14 cellular contexts compared by ENCODE assay signal in genomic region chr5:151040211-151040747, GRCh38. TPM values are rescaled to one million over a fixed set of nuclear protein-coding genes. Genes with fewer than 3 reads are reported as not detected.
DNase-seq lines count a peak whose midpoint lies in the region; ATAC-seq, FAIRE-seq and TF ChIP-seq lines count a peak whose summit lies in the region.
"Had no signal": no experiment of that assay in that cellular context is flagged by ENCODE, and none has a peak within 500 bp of the region (broad histone marks: within the 10 kb centered on the region; RNA-seq: fewer than 3 reads in every experiment).

No MANE protein-coding gene starts in this region.

- peaks cover 31% of the 10 kb centered on the region for H3K36me3 Mint-ChIP-seq in astrocyte (ENCODE audit: low read depth, unreplicated experiment)

- 61 to 67% methylated on average over 8 of the region's 8 CpGs for WGBS in heart right ventricle, 2 donors

- H3K27ac ChIP-seq in astrocyte (ENCODE audit: low read depth, low read length) (no peak overlapping the region), heart right ventricle (peak overlapping the region in 9 of 10 donors; percentile 0 to 80 (median 18)), gastrocnemius medialis (peak overlapping the region; percentile 88 to 98 (median 95))
- H3K27ac ChIP-seq: BLaER1 treated with 17β-estradiol and CSF1 and Interleukin-3, amounts not matched to agents 10 nM and 100 nM; SK-N-MC had no signal

- H3K4me1 Mint-ChIP-seq in astrocyte (ENCODE audit: low read depth, unreplicated experiment), result peaks cover 19% of the 10 kb centered on the region

- H4K20me1 ChIP-seq in astrocyte (ENCODE audit: insufficient read depth, low read length), result peaks cover 14% of the 10 kb centered on the region

- TF ChIP-seq POLR2A in gastrocnemius medialis (IDR thresholded peaks at IDR 0.05), result peak; percentile 45 to 47

- H3K9me3 Mint-ChIP-seq in astrocyte (ENCODE audit: unreplicated experiment), result no peaks in the 10 kb centered on the region
- H3K9me3 Mint-ChIP-seq: activated CD4-positive, alpha-beta memory T cell treated with anti-CD3 and anti-CD28 coated beads, Interleukin-2, amount 10 ng/mL, durations not matched to agents 7 days and 5 days; IgD-negative memory B cell had no signal

- in situ Hi-C loops in gastrocnemius medialis (cut with MboI; ENCODE audit: low sequenced_read_pairs in 4 of 4), result loop anchor here in 1 of 4 donors (5.0 kb wide), 1 partner anchor 38 kb away; no protein-coding TSS in a partner anchor

- TF ChIP-seq CTCF in astrocyte (IDR thresholded peaks at IDR 0.05; ENCODE audit: insufficient read depth, low read depth, low read length) (no peak), heart right ventricle (IDR thresholded peaks at IDR 0.05) (peak in 3 of 9 donors; percentile 10 to 17 (median 15)), gastrocnemius medialis (IDR thresholded peaks at IDR 0.05 in 4 of 5, conservative IDR thresholded peaks at IDR 0.05 in 1 of 5) (peak in 2 of 5 experiments; percentile 35 to 47)

- H2AFZ ChIP-seq in astrocyte (ENCODE audit: low read depth, low read length), result no peak overlapping the region

- peak; percentile 57 for DNase-seq in HCEC 1CT
- DNase-seq in astrocyte (ENCODE audit: low read depth), result no peak
- DNase-seq in heart right ventricle, result no peak
- peak; percentile 84 to 93 for DNase-seq in gastrocnemius medialis
- no peak for DNase-seq in NCI-H510A (lab: John Stamatoyannopoulos, UW)
- DNase-seq in NOMO-1 treated with DMSO at 0.1 percent for 48 hours (lab: John Stamatoyannopoulos, UW; ENCODE audit: unreplicated experiment), result no peak
- DNase-seq: activated CD4-positive, alpha-beta memory T cell treated with anti-CD3 and anti-CD28 coated beads, Interleukin-2, amount 10 ng/mL, durations not matched to agents 7 days and 5 days; amniotic stem cell; NCI-H2171 treated with DMSO at 0.1 percent for 48 hours had no signal

- no peak overlapping the region for H3K4me2 ChIP-seq in astrocyte (ENCODE audit: low read length)
- H3K4me2 ChIP-seq: BLaER1 treated with 17β-estradiol and CSF1 and Interleukin-3, amounts not matched to agents 10 nM and 100 nM had no signal

- FAIRE-seq in astrocyte (lab: Jason Lieb, UNC), result peak; percentile 17

- peaks cover 20% of the 10 kb centered on the region for H3K4me1 ChIP-seq in astrocyte (ENCODE audit: insufficient read depth, low read length)
- H3K4me1 ChIP-seq in heart right ventricle, result peaks cover 15 to 43% (median 34%) of the 10 kb centered on the region in 9 donors
- H3K4me1 ChIP-seq in gastrocnemius medialis, result peaks cover 48 to 58% of the 10 kb centered on the region in 2 donors

- no peak overlapping the region for H3K4me3 Mint-ChIP-seq in astrocyte (ENCODE audit: unreplicated experiment)
- H3K4me3 Mint-ChIP-seq: activated CD4-positive, alpha-beta memory T cell treated with anti-CD3 and anti-CD28 coated beads, Interleukin-2, amount 10 ng/mL, durations not matched to agents 7 days and 5 days; IgD-negative memory B cell had no signal

- intact Hi-C loops in heart right ventricle (cut with DNase I) (no loop called here), gastrocnemius medialis (cut with DNase I; ENCODE audit: low total_unique reads) (loop anchor here (2.0 to 10.0 kb wide), 2 partner anchors 17 to 735 kb away; partner anchors contain the start of gene G3BP1)

- no peaks in the 10 kb centered on the region for H3K27me3 Mint-ChIP-seq in astrocyte (ENCODE audit: low read depth, unreplicated experiment)
- H3K27me3 Mint-ChIP-seq: activated CD4-positive, alpha-beta memory T cell treated with anti-CD3 and anti-CD28 coated beads, Interleukin-2, amount 10 ng/mL, durations not matched to agents 7 days and 5 days; IgD-negative memory B cell had no signal

- H3K79me2 ChIP-seq in astrocyte (ENCODE audit: insufficient read depth, low read length), result no peaks in the 10 kb centered on the region

- H3K27me3 ChIP-seq in astrocyte (ENCODE audit: insufficient read depth, low read length), result no peaks in the 10 kb centered on the region
- no peaks in the 10 kb centered on the region for H3K27me3 ChIP-seq in heart right ventricle
- H3K27me3 ChIP-seq in gastrocnemius medialis, result no peaks in the 10 kb centered on the region
- H3K27me3 ChIP-seq: BLaER1 treated with 17β-estradiol and CSF1 and Interleukin-3, amounts not matched to agents 10 nM and 100 nM had no signal

- H3K36me3 ChIP-seq in astrocyte (ENCODE audit: insufficient read depth, low read length) (peaks cover 41% of the 10 kb centered on the region), heart right ventricle (peaks cover 7 to 100% (median 44%) of the 10 kb centered on the region in 9 donors), gastrocnemius medialis (peaks cover 0 to 46% of the 10 kb centered on the region in 2 donors)

- H3K9me3 ChIP-seq in astrocyte (ENCODE audit: insufficient read depth, low read depth, low read length) (no peaks in the 10 kb centered on the region), heart right ventricle (no peaks in the 10 kb centered on the region), gastrocnemius medialis (no peaks in the 10 kb centered on the region)
- H3K9me3 ChIP-seq: BLaER1 treated with 17β-estradiol and CSF1 and Interleukin-3, amounts not matched to agents 10 nM and 100 nM had no signal

- H3K27ac Mint-ChIP-seq in astrocyte (ENCODE audit: unreplicated experiment), result no peak overlapping the region
- H3K27ac Mint-ChIP-seq: activated CD4-positive, alpha-beta memory T cell treated with anti-CD3 and anti-CD28 coated beads, Interleukin-2, amount 10 ng/mL, durations not matched to agents 7 days and 5 days; IgD-negative memory B cell had no signal

- no peak overlapping the region for H3K9ac ChIP-seq in astrocyte (ENCODE audit: low read length)

- ATAC-seq in heart right ventricle (peak in 7 of 8 donors; percentile 14 to 54 (median 35)), gastrocnemius medialis (peak; percentile 79), HG02870 (IDR thresholded peaks at IDR 0.05; ENCODE audit: unreplicated experiment) (no peak), HG03280 (IDR thresholded peaks at IDR 0.05; ENCODE audit: unreplicated experiment) (no peak)

- H3K4me3 ChIP-seq in astrocyte (ENCODE audit: insufficient read depth, low read depth, low read length) (no peak overlapping the region), heart right ventricle (no peak overlapping the region), gastrocnemius medialis (no peak overlapping the region)
- H3K4me3 ChIP-seq: BLaER1 treated with 17β-estradiol and CSF1 and Interleukin-3, amounts not matched to agents 10 nM and 100 nM; SK-N-MC had no signal

RNA-seq across cellular contexts. Expression of gene GPX3, which starts 19.9 kb away (rescaled TPM):
- total RNA-seq in astrocyte, result 12.2 and 15.6 TPM in 2 replicates
- 100 to 1,000 TPM; 208 to 990 (median 601) TPM for total RNA-seq in heart right ventricle
- 1,000 to 10,000 TPM; 1,059 to 1,234 TPM for polyA plus RNA-seq in heart right ventricle
- total RNA-seq in gastrocnemius medialis, result 1,000 to 10,000 TPM in 1 of 4 donors, 100 to 1,000 TPM in 3; 504 to 1,227 (median 655) TPM
- total RNA-seq: activated CD4-positive, alpha-beta memory T cell treated with anti-CD3 and anti-CD28 coated beads, Interleukin-2, amount 10 ng/mL, durations not matched to agents 7 days and 5 days had no signal

RNA-seq across cellular contexts. Expression of gene TNIP1, which starts 40.6 kb away (rescaled TPM):
- total RNA-seq in astrocyte (98.5 and 119 TPM in 2 replicates), heart right ventricle (100 to 1,000 TPM; 113 to 130 (median 125) TPM), gastrocnemius medialis (100 to 1,000 TPM; 112 to 228 (median 188) TPM)
- 10 to 100 TPM; 63.8 to 78.1 TPM for polyA plus RNA-seq in heart right ventricle

Comparison
In these comparisons a context has a peak if more than half of its experiments do, and no peak if none do; other contexts are left out.
1. DNase-seq: peak in HCEC 1CT (single experiment) and gastrocnemius medialis (2 of 2); none in astrocyte (single experiment), heart right ventricle (0 of 2), NCI-H510A (single experiment) and NOMO-1 treated with DMSO at 0.1 percent for 48 hours (single experiment).
2. ATAC-seq: peak in heart right ventricle (7 of 8) and gastrocnemius medialis (2 of 2); none in HG02870 (single experiment) and HG03280 (single experiment).
3. RNA of gene GPX3, which starts 19.9 kb away (total RNA-seq): 504 to 1,227 TPM in gastrocnemius medialis and 208 to 990 TPM in heart right ventricle; 12.2 to 15.6 TPM in astrocyte; every median in the first group is over 10 times any median in the second.